In genomic region chr13:25973576-25973975, GRCh38 we compare ENCODE assay signal across 19 cellular contexts.
DNase-seq lines count a peak whose midpoint lies in the region; ATAC-seq, FAIRE-seq and TF ChIP-seq lines count a peak whose summit lies in the region.
"Had no signal": no experiment of that assay in that cellular context is flagged by ENCODE, and none has a peak within 500 bp of the region (broad histone marks: within the 10 kb centered on the region; RNA-seq: fewer than 3 reads in every experiment).

No MANE protein-coding gene starts in this region.

- no peak overlapping the region for H2BK120ac ChIP-seq in H1 (replicated peaks; ENCODE audit: low read depth, low read length)

- H3K79me1 ChIP-seq in H1 (ENCODE audit: low read depth, low read length): no peaks in the 10 kb centered on the region

- no peak for TF ChIP-seq POLR2A in H1 (IDR thresholded peaks at IDR 0.05; ENCODE audit: control extremely low read depth in 1 of 2, low read depth in 2 of 2, low read length in 2 of 2)

- DNase-seq in CD4-positive, alpha-beta T cell: peak in 4 of 10 experiments; percentile 13 to 28 (median 21)
- peak in 2 of 5 donors; percentile 9 to 55 for DNase-seq in CD8-positive, alpha-beta memory T cell
- no peak for DNase-seq in activated CD4-positive, alpha-beta memory T cell treated with anti-CD3 and anti-CD28 coated beads, Interleukin-2, amount 10 ng/mL, durations not matched to agents 7 days and 5 days
- no peak for DNase-seq in H1 (ENCODE audit: low read depth in 1 of 2, low spot score in 2 of 2)
- no peak for DNase-seq in kidney tubule cell (ENCODE audit: low spot score)
- DNase-seq in AG08396 (ENCODE audit: low spot score): no peak
- DNase-seq in superior temporal gyrus (ENCODE audit: extremely low spot score): no peak
- DNase-seq: anterior cingulate cortex; heart left ventricle; KG1; NCI-H446; right lobe of liver; stimulated activated CD8-positive, alpha-beta memory T cell treated with anti-CD3 and anti-CD28 coated beads, Interleukin-4, amount 100 ng/mL, for 48 hours had no signal

- no peaks in the 10 kb centered on the region for H3K9me3 Mint-ChIP-seq in CD4-positive, alpha-beta T cell
- peaks cover 0 to 2% (median 0%) of the 10 kb centered on the region in 5 donors for H3K9me3 Mint-ChIP-seq in CD8-positive, alpha-beta memory T cell
- H3K9me3 Mint-ChIP-seq in activated CD4-positive, alpha-beta memory T cell treated with anti-CD3 and anti-CD28 coated beads, Interleukin-2, amount 10 ng/mL, durations not matched to agents 7 days and 5 days: no peaks in the 10 kb centered on the region
- H3K9me3 Mint-ChIP-seq: memory B cell had no signal

- H3K4ac ChIP-seq in H1 (replicated peaks; ENCODE audit: insufficient read length, low read depth, low read length): no peak overlapping the region

- ATAC-seq in CD4-positive, alpha-beta T cell (ENCODE audit: poor library complexity): peak; percentile 54
- ATAC-seq in HG03457 (IDR thresholded peaks at IDR 0.05; ENCODE audit: unreplicated experiment): no peak
- ATAC-seq: heart left ventricle, right lobe of liver had no signal

- no peak overlapping the region for H2AK5ac ChIP-seq in H1 (ENCODE audit: low read depth, low read length)

- H3K4me3 Mint-ChIP-seq in CD4-positive, alpha-beta T cell: peak overlapping the region; percentile 71
- peak overlapping the region; percentile 38 to 76 (median 62) for H3K4me3 Mint-ChIP-seq in CD8-positive, alpha-beta memory T cell
- H3K4me3 Mint-ChIP-seq in activated CD4-positive, alpha-beta memory T cell treated with anti-CD3 and anti-CD28 coated beads, Interleukin-2, amount 10 ng/mL, durations not matched to agents 7 days and 5 days: no peak overlapping the region
- H3K4me3 Mint-ChIP-seq: memory B cell had no signal

- H3K36me3 Mint-ChIP-seq in CD4-positive, alpha-beta T cell (ENCODE audit: low read depth): no peaks in the 10 kb centered on the region
- H3K36me3 Mint-ChIP-seq in CD8-positive, alpha-beta memory T cell: no peaks in the 10 kb centered on the region
- no peaks in the 10 kb centered on the region for H3K36me3 Mint-ChIP-seq in activated CD4-positive, alpha-beta memory T cell treated with anti-CD3 and anti-CD28 coated beads, Interleukin-2, amount 10 ng/mL, durations not matched to agents 7 days and 5 days (ENCODE audit: low read depth)
- H3K36me3 Mint-ChIP-seq: memory B cell had no signal

- H3K36me3 ChIP-seq in CD8-positive, alpha-beta memory T cell (ENCODE audit: insufficient read depth, low read length): no peaks in the 10 kb centered on the region
- no peaks in the 10 kb centered on the region for H3K36me3 ChIP-seq in H1 (ENCODE audit: control insufficient read depth in 2 of 4, insufficient read depth in 4 of 4, low read length in 3 of 4)
- H3K36me3 ChIP-seq: heart left ventricle, right lobe of liver, tibial nerve had no signal

- H2BK20ac ChIP-seq in H1 (ENCODE audit: low read length): no peak overlapping the region

- no peak overlapping the region for H3K18ac ChIP-seq in H1 (ENCODE audit: extremely low read depth, low read length)

- H2BK12ac ChIP-seq in H1 (ENCODE audit: low read depth, low read length): peak overlapping the region; percentile 51; the same call in 1 of the 2 replicates

- no peaks in the 10 kb centered on the region for H3K9me3 ChIP-seq in CD4-positive, alpha-beta T cell (ENCODE audit: control insufficient read depth, low read length)
- no peaks in the 10 kb centered on the region for H3K9me3 ChIP-seq in CD8-positive, alpha-beta memory T cell (ENCODE audit: low read length)
- no peaks in the 10 kb centered on the region; a peak in 1 of 4 replicates for H3K9me3 ChIP-seq in H1 (ENCODE audit: insufficient read depth in 2 of 2, low read depth in 1 of 2, low read length in 1 of 2)
- H3K9me3 ChIP-seq: heart left ventricle, right lobe of liver, tibial nerve had no signal

- no peak overlapping the region for H4K5ac ChIP-seq in H1 (ENCODE audit: insufficient read length, low read depth, low read length)

- H3K27me3 ChIP-seq in CD4-positive, alpha-beta T cell (ENCODE audit: control insufficient read depth, insufficient read depth, low read length): no peaks in the 10 kb centered on the region
- no peaks in the 10 kb centered on the region for H3K27me3 ChIP-seq in CD8-positive, alpha-beta memory T cell (ENCODE audit: insufficient read depth, low read length, poor library complexity, severe bottlenecking)
- peaks cover 0 to 3% (median 3%) of the 10 kb centered on the region in 4 experiments; a peak in 4 of 7 replicates for H3K27me3 ChIP-seq in H1 (replicated peaks in 1 of 4; ENCODE audit: control insufficient read depth in 3 of 4, extremely low read depth in 1 of 4, insufficient read depth in 3 of 4, low read length in 3 of 4)
- H3K27me3 ChIP-seq: right lobe of liver, tibial nerve had no signal

- H3K4me1 Mint-ChIP-seq in CD4-positive, alpha-beta T cell (ENCODE audit: low read depth): peaks cover 73% of the 10 kb centered on the region
- H3K4me1 Mint-ChIP-seq in CD8-positive, alpha-beta memory T cell: peaks cover 50 to 53% (median 53%) of the 10 kb centered on the region in 3 donors
- peaks cover 54% of the 10 kb centered on the region for H3K4me1 Mint-ChIP-seq in activated CD4-positive, alpha-beta memory T cell treated with anti-CD3 and anti-CD28 coated beads, Interleukin-2, amount 10 ng/mL, durations not matched to agents 7 days and 5 days
- H3K4me1 Mint-ChIP-seq: memory B cell had no signal

- no peak overlapping the region for H2BK15ac ChIP-seq in H1 (ENCODE audit: low read length)

- H3K4me1 ChIP-seq in CD8-positive, alpha-beta memory T cell (ENCODE audit: insufficient read depth, low read length): peaks cover 54% of the 10 kb centered on the region
- peaks cover 10 to 34% (median 22%) of the 10 kb centered on the region in 4 experiments for H3K4me1 ChIP-seq in H1 (replicated peaks in 1 of 4; ENCODE audit: control insufficient read depth in 3 of 4, insufficient read depth in 4 of 4, low read length in 3 of 4)
- H3K4me1 ChIP-seq: heart left ventricle, right lobe of liver, tibial nerve had no signal

- POLR2A ChIA-PET in CD4-positive, alpha-beta T cell (lab: Charles Lee): no interaction called here
- POLR2A ChIA-PET in CD8-positive, alpha-beta memory T cell (lab: Charles Lee): no interaction called here
- POLR2A ChIA-PET in activated CD4-positive, alpha-beta memory T cell treated with anti-CD3 and anti-CD28 coated beads, Interleukin-2, amount 10 ng/mL, durations not matched to agents 7 days and 5 days (lab: Charles Lee): no interaction called here
- POLR2A ChIA-PET in H1 (lab: Charles Lee; ENCODE audit: partially characterized antibody): no interaction called here

- intact Hi-C loops in CD4-positive, alpha-beta T cell (cut with DNase I, micrococcal nuclease): loop anchor here in 1 of 2 experiments (5.0 kb wide), 1 partner anchor 74 kb away; no protein-coding TSS in a partner anchor

- H3K14ac ChIP-seq in H1 (ENCODE audit: insufficient read length): no peak overlapping the region

- H3K56ac ChIP-seq in H1 (replicated peaks; ENCODE audit: insufficient read length, low read depth, low read length): no peak overlapping the region

- no peak overlapping the region for H4K8ac ChIP-seq in H1 (ENCODE audit: extremely low read depth, insufficient read depth, low read length)

- peaks cover 8% of the 10 kb centered on the region for H3K27me3 Mint-ChIP-seq in CD4-positive, alpha-beta T cell
- peaks cover 0 to 9% of the 10 kb centered on the region in 2 donors for H3K27me3 Mint-ChIP-seq in CD8-positive, alpha-beta memory T cell
- no peaks in the 10 kb centered on the region for H3K27me3 Mint-ChIP-seq in activated CD4-positive, alpha-beta memory T cell treated with anti-CD3 and anti-CD28 coated beads, Interleukin-2, amount 10 ng/mL, durations not matched to agents 7 days and 5 days

- H3K27ac ChIP-seq in CD4-positive, alpha-beta T cell (ENCODE audit: low read depth, low read length): no peak overlapping the region
- no peak overlapping the region for H3K27ac ChIP-seq in CD8-positive, alpha-beta memory T cell (ENCODE audit: low read depth, low read length)
- no peak overlapping the region for H3K27ac ChIP-seq in H1 (ENCODE audit: low read depth, low read length)
- H3K27ac ChIP-seq: coronary artery, heart left ventricle, HL-60, right lobe of liver, tibial nerve had no signal

- H2BK5ac ChIP-seq in H1 (ENCODE audit: low read depth, low read length): no peak overlapping the region

- no peak overlapping the region for H3K23ac ChIP-seq in H1 (ENCODE audit: insufficient read length)

- H4K91ac ChIP-seq in H1 (replicated peaks; ENCODE audit: insufficient read length, low read length): peak overlapping the region; percentile 18

- H3K23me2 ChIP-seq in H1 (ENCODE audit: low read depth, low read length): 0 out of 2 replicates have a peak, but pooled peaks cover 2% of the 10 kb centered on the region

- CTCF ChIA-PET in CD4-positive, alpha-beta T cell (lab: Charles Lee): no interaction called here
- CTCF ChIA-PET in CD8-positive, alpha-beta memory T cell (lab: Charles Lee): no interaction called here
- CTCF ChIA-PET in activated CD4-positive, alpha-beta memory T cell treated with anti-CD3 and anti-CD28 coated beads, Interleukin-2, amount 10 ng/mL, durations not matched to agents 7 days and 5 days (lab: Charles Lee): no interaction called here
- CTCF ChIA-PET in H1 (lab: Charles Lee; ENCODE audit: partially characterized antibody): interaction anchor here (1.2 to 1.8 kb wide), 2 partner anchors 13 to 64 kb away, joined by 5 to 9 read pairs; no protein-coding TSS in a partner anchor

- peak overlapping the region; percentile 70 for H3K27ac Mint-ChIP-seq in CD4-positive, alpha-beta T cell
- peak overlapping the region; percentile 76 to 89 (median 84) for H3K27ac Mint-ChIP-seq in CD8-positive, alpha-beta memory T cell
- peak overlapping the region; percentile 70 for H3K27ac Mint-ChIP-seq in activated CD4-positive, alpha-beta memory T cell treated with anti-CD3 and anti-CD28 coated beads, Interleukin-2, amount 10 ng/mL, durations not matched to agents 7 days and 5 days
- H3K27ac Mint-ChIP-seq: memory B cell had no signal

- no peak overlapping the region for H3K4me2 ChIP-seq in H1 (ENCODE audit: insufficient read depth in 1 of 2, low read depth in 2 of 2, low read length in 2 of 2)

- FAIRE-seq in H1 (lab: Jason Lieb, UNC): no peak
- FAIRE-seq: islet of Langerhans had no signal

- TF ChIP-seq RAD21 in H1 (IDR thresholded peaks at IDR 0.05 in 1 of 2, conservative IDR thresholded peaks at IDR 0.05 in 1 of 2; ENCODE audit: low read depth in 2 of 2, low read length in 2 of 2): no peak

- H4K20me1 ChIP-seq in H1 (replicated peaks in 1 of 2; ENCODE audit: control insufficient read depth in 1 of 2, insufficient read depth in 2 of 2, low read length in 2 of 2): no peaks in the 10 kb centered on the region

- TF ChIP-seq EP300 in H1 (IDR thresholded peaks at IDR 0.05; ENCODE audit: borderline replicate concordance in 1 of 2, low read depth in 2 of 2, low read length in 2 of 2): no peak

- 89% methylated on average over 7 of the region's 7 CpGs; no CpG with 5 or more reads in 1 of the 2 experiments for WGBS in H1 (ENCODE audit: extremely low coverage in 1 of 2, insufficient coverage in 1 of 2, insufficient read length in 1 of 2, insufficient replicate concordance in 2 of 2, low coverage in 1 of 2, low lambda C conversion rate in 2 of 2, missing lambda C conversion rate in 1 of 2), 2 experiments

- H3K79me2 ChIP-seq in H1 (ENCODE audit: control insufficient read depth in 1 of 2, insufficient read depth in 2 of 2, low read length in 2 of 2): no peaks in the 10 kb centered on the region

- peak overlapping the region; percentile 24 for H3K4me3 ChIP-seq in CD8-positive, alpha-beta memory T cell (ENCODE audit: low read length)
- H3K4me3 ChIP-seq in H1 (ENCODE audit: extremely low read depth in 1 of 4, insufficient read depth in 2 of 4, low read depth in 3 of 4, low read length in 4 of 4): no peak overlapping the region
- H3K4me3 ChIP-seq: coronary artery, heart left ventricle, right lobe of liver, tibial nerve had no signal

- H3K9ac ChIP-seq in H1 (replicated peaks in 1 of 4; ENCODE audit: extremely low read depth in 1 of 4, low read depth in 3 of 4, low read length in 3 of 4): no peak overlapping the region

- H2AFZ ChIP-seq in H1 (ENCODE audit: low read length): no peak overlapping the region

- TF ChIP-seq CTCF in CD4-positive, alpha-beta T cell (IDR thresholded peaks at IDR 0.05): no peak
- TF ChIP-seq CTCF in H1 (IDR thresholded peaks at IDR 0.05; ENCODE audit: control extremely low read depth in 1 of 3, insufficient read depth in 1 of 3, low read depth in 1 of 3, low read length in 3 of 3): no peak
